Comparison of ENCODE assay signal across 19 cellular contexts in genomic region chr16:85041184-85041928, GRCh38. TPM values are rescaled to one million over a fixed set of nuclear protein-coding genes. Genes with fewer than 3 reads are reported as not detected.
A peak's percentile ranks its signal among the peaks of the same experiment; 100 is the strongest.
DNase-seq lines count a peak whose midpoint lies in the region; ATAC-seq, FAIRE-seq and TF ChIP-seq lines count a peak whose summit lies in the region.
"Had no signal": no experiment of that assay in that cellular context is flagged by ENCODE, and none has a peak within 500 bp of the region (broad histone marks: within the 10 kb centered on the region; RNA-seq: fewer than 3 reads in every experiment).

No MANE protein-coding gene starts in this region.

- no TSS peak for BruUV-seq in K562 (replicated peaks; lab: Mats Ljungman, UMichigan)

- DNase-seq in NCI-H1417 (lab: John Stamatoyannopoulos, UW), result peak in 2 of 3 experiments; percentile 27 to 69
- DNase-seq in NCI-H1417 treated with DMSO at 0.1 percent for 48 hours (lab: John Stamatoyannopoulos, UW), result no peak
- DNase-seq in NCI-H1092 treated with DMSO at 0.1 percent for 48 hours (lab: John Stamatoyannopoulos, UW), result peak; percentile 54
- no peak for DNase-seq in K562 (ENCODE audit: extremely low read depth in 1 of 4, low spot score in 3 of 4)
- DNase-seq in sigmoid colon, result no peak
- DNase-seq in iPS-NIHi7 (ENCODE audit: extremely low spot score), result no peak
- no peak for DNase-seq in mesendoderm
- DNase-seq in tibial artery, result no peak
- DNase-seq: activated CD4-positive, alpha-beta T cell treated with anti-CD3 and anti-CD28 coated beads for 48 hours; dermis blood vessel endothelial cell; mesenchymal stem cell; naive thymus-derived CD8-positive, alpha-beta T cell; NCI-H2107; stimulated activated CD4-positive, alpha-beta T cell treated with anti-CD3 and anti-CD28 coated beads, Interleukin-4, amount 100 ng/mL, for 24 hours had no signal

- TF ChIP-seq RAD21 in K562 (CRISPR knock-in tag; conservative IDR thresholded peaks at IDR 0.05 in 1 of 2, IDR thresholded peaks at IDR 0.05 in 1 of 2), result no peak

- no peak overlapping the region for H2AFZ ChIP-seq in K562 (ENCODE audit: low read depth, low read length)

- no peak overlapping the region for H3K18ac ChIP-seq in mesendoderm (ENCODE audit: low read length)

- peak overlapping the region in 1 of 2 experiments; percentile 41; a peak in 1 of 4 replicates for H3K9ac ChIP-seq in K562 (ENCODE audit: insufficient read depth in 1 of 2, low read depth in 2 of 2, low read length in 2 of 2)
- H3K9ac ChIP-seq in mesendoderm (ENCODE audit: low read length), result no peak overlapping the region

- TF ChIP-seq CTCF in K562 (IDR thresholded peaks at IDR 0.05 in 2 of 3, conservative IDR thresholded peaks at IDR 0.05 in 1 of 3; ENCODE audit: insufficient read depth in 2 of 3, low read depth in 1 of 3, low read length in 3 of 3), result no peak
- no peak for TF ChIP-seq CTCF in sigmoid colon (IDR thresholded peaks at IDR 0.05)
- no peak for TF ChIP-seq CTCF in tibial artery (IDR thresholded peaks at IDR 0.05)

- no peak overlapping the region for H4K8ac ChIP-seq in mesendoderm (ENCODE audit: low read depth, low read length)

- no peak overlapping the region for H3K4ac ChIP-seq in mesendoderm (ENCODE audit: low read depth, low read length)

- ATAC-seq in K562, result no peak
- ATAC-seq: A549; naive thymus-derived CD8-positive, alpha-beta T cell had no signal

- no peak for TF ChIP-seq POLR2A in K562 (conservative IDR thresholded peaks at IDR 0.05)
- no peak for TF ChIP-seq POLR2A in sigmoid colon (IDR thresholded peaks at IDR 0.05)

- H3K79me2 ChIP-seq in K562 (ENCODE audit: control insufficient read depth, insufficient read depth, low read length), result peaks cover 9% of the 10 kb centered on the region
- no peaks in the 10 kb centered on the region for H3K79me2 ChIP-seq in mesendoderm (ENCODE audit: control insufficient read depth, insufficient read depth, low read length)

- no peak overlapping the region for H3K56ac ChIP-seq in mesendoderm (ENCODE audit: low read length)

- FAIRE-seq in K562 (lab: Jason Lieb, UNC), result no peak
- FAIRE-seq: A549, bronchial epithelial cell, frontal cortex had no signal

- in situ Hi-C loops in K562 (cut with MboI), result no loop called here

- TF ChIP-seq EP300 in K562 (IDR thresholded peaks at IDR 0.05; ENCODE audit: low read length), result no peak
- TF ChIP-seq EP300 in sigmoid colon (IDR thresholded peaks at IDR 0.05), result no peak

- H3K23ac ChIP-seq in mesendoderm (ENCODE audit: low read length), result no peak overlapping the region

- H3K27me3 ChIP-seq in K562 (ENCODE audit: control insufficient read depth in 2 of 2, insufficient read depth in 2 of 2, low read length in 2 of 2), result no peaks in the 10 kb centered on the region
- no peaks in the 10 kb centered on the region for H3K27me3 ChIP-seq in sigmoid colon
- no peaks in the 10 kb centered on the region for H3K27me3 ChIP-seq in mesendoderm (ENCODE audit: insufficient read depth, low read length, poor library complexity)
- H3K27me3 ChIP-seq in tibial artery, result no peaks in the 10 kb centered on the region

- POLR2A ChIA-PET in K562 (lab: Yijun Ruan, JAX), result interaction anchor here (1.0 to 1.2 kb wide), 2 partner anchors 11 to 13 kb away, joined by 3 read pairs; no protein-coding TSS in a partner anchor

- H3K4me2 ChIP-seq in K562 (ENCODE audit: insufficient read depth, low read length), result no peak overlapping the region
- no peak overlapping the region for H3K4me2 ChIP-seq in mesendoderm (ENCODE audit: low read length)
- H3K4me2 ChIP-seq: A549 had no signal

- no peak overlapping the region for H2AK5ac ChIP-seq in mesendoderm (ENCODE audit: low read length)

- no peaks in the 10 kb centered on the region for H3K79me1 ChIP-seq in mesendoderm (ENCODE audit: low read length)

- CTCF ChIA-PET in K562 (lab: Yijun Ruan, JAX; ENCODE audit: low intra/inter-chr PET ratio), result no interaction called here

- H3K9me3 ChIP-seq in K562 (replicated peaks; ENCODE audit: control insufficient read depth, insufficient read depth, low read depth, low read length) (no peaks in the 10 kb centered on the region), sigmoid colon (no peaks in the 10 kb centered on the region), tibial artery (no peaks in the 10 kb centered on the region)
- H3K9me3 ChIP-seq: A549, HAP-1 had no signal

- H4K20me1 ChIP-seq in K562 (replicated peaks; ENCODE audit: control insufficient read depth, insufficient read depth, low read length), result no peaks in the 10 kb centered on the region

- 78% methylated on average over 24 of the region's 24 CpGs for WGBS in K562 (ENCODE audit: insufficient coverage, low coverage, missing lambda C conversion rate)
- WGBS in sigmoid colon, 2 donors, result 88 to 90% methylated on average over 24 of the region's 24 CpGs
- whole genome bisulfite sequencing in mesendoderm (ENCODE audit: extremely low coverage, insufficient coverage, low lambda C conversion rate), result no CpG with 5 or more reads among the region's 24 CpGs

- H3K27ac ChIP-seq in K562 (ENCODE audit: extremely low read depth, low read depth, low read length), result no peak overlapping the region
- peak overlapping the region in 3 of 4 donors; percentile 55 to 73 (median 65) for H3K27ac ChIP-seq in sigmoid colon
- H3K27ac ChIP-seq in mesendoderm (ENCODE audit: low read depth, low read length), result no peak overlapping the region
- H3K27ac ChIP-seq in tibial artery, result no peak overlapping the region
- H3K27ac ChIP-seq: A549, C4-2B had no signal

- H3K4me1 ChIP-seq in K562 (replicated peaks in 1 of 2; ENCODE audit: control insufficient read depth in 2 of 2, insufficient read depth in 2 of 2, low read length in 2 of 2), result peaks cover 21 to 34% of the 10 kb centered on the region in 2 experiments
- H3K4me1 ChIP-seq in sigmoid colon, result peaks cover 0 to 43% (median 22%) of the 10 kb centered on the region in 4 donors
- no peaks in the 10 kb centered on the region for H3K4me1 ChIP-seq in mesendoderm (ENCODE audit: control insufficient read depth, low read depth, low read length)
- H3K4me1 ChIP-seq in tibial artery, result no peaks in the 10 kb centered on the region

- no peak overlapping the region for H3K4me3 ChIP-seq in K562
- no peak overlapping the region for H3K4me3 ChIP-seq in sigmoid colon
- no peak overlapping the region for H3K4me3 ChIP-seq in mesendoderm (ENCODE audit: low read length)
- H3K4me3 ChIP-seq in tibial artery, result no peak overlapping the region
- H3K4me3 ChIP-seq: A549, HAP-1 had no signal

- intact Hi-C loops in K562 (cut with micrococcal nuclease) (no loop called here), sigmoid colon (cut with DNase I) (no loop called here), tibial artery (cut with DNase I; ENCODE audit: low total_unique reads) (no loop called here)

- H3K36me3 ChIP-seq in K562 (ENCODE audit: control insufficient read depth, insufficient read depth, low read length), result peaks cover 2% of the 10 kb centered on the region; the same call in 1 of the 3 replicates
- H3K36me3 ChIP-seq in sigmoid colon, result no peaks in the 10 kb centered on the region
- no peaks in the 10 kb centered on the region for H3K36me3 ChIP-seq in mesendoderm (ENCODE audit: control insufficient read depth, insufficient read depth, low read length)
- H3K36me3 ChIP-seq in tibial artery, result peaks cover 0 to 6% (median 0%) of the 10 kb centered on the region in 3 donors
- H3K36me3 ChIP-seq: HAP-1 had no signal

- peaks cover 4% of the 10 kb centered on the region for H3K9me1 ChIP-seq in K562 (ENCODE audit: control insufficient read depth, insufficient read depth, low read length)

- H2BK15ac ChIP-seq in mesendoderm (replicated peaks; ENCODE audit: low read depth), result no peak overlapping the region

- H4K5ac ChIP-seq in mesendoderm (ENCODE audit: low read length), result no peak overlapping the region

- H2BK5ac ChIP-seq in mesendoderm (ENCODE audit: low read length), result no peak overlapping the region

- no peak overlapping the region for H2BK120ac ChIP-seq in mesendoderm (ENCODE audit: low read depth, low read length)

RNA-seq across cellular contexts. Expression of gene KIAA0513, which starts 13.8 kb away (rescaled TPM):
- 51.3 and 93.2 TPM in 2 replicates for total RNA-seq in K562 (2011; cell fraction: chromatin; rRNA removed; ENCODE audit: low replicate concordance)
- total RNA-seq in K562 (2011; cell fraction: nucleolus; rRNA removed), result 39.2 and 39.4 TPM in 2 replicates
- total RNA-seq in K562 (2011; cell fraction: nucleoplasm; rRNA removed), result 29.0 and 33.3 TPM in 2 replicates
- total RNA-seq in K562 (2014; rRNA removed), result 11.0 and 11.2 TPM in 2 replicates
- total RNA-seq in K562 (2014; rRNA removed; fragmentation: Illumina TruSeq; extraction: Trizol), result 6.1 and 10.3 TPM in 2 replicates
- total RNA-seq in K562 (2015; rRNA removed; fragmentation: Illumina TruSeq; extraction: Trizol), result 9.3 and 9.7 TPM in 2 replicates
- total RNA-seq in K562 (2021), result 13.7 and 14.7 TPM in 2 replicates
- 6.9 and 8.6 TPM in 2 replicates for polyA plus RNA-seq in K562 (2011; rRNA removed)
- 4.0 and 9.6 TPM in 2 replicates for polyA plus RNA-seq in K562 (2011; cell fraction: cytosol; rRNA removed)
- polyA plus RNA-seq in K562 (2011; cell fraction: nucleus; rRNA removed), result 6.8 and 12.9 TPM in 2 replicates
- 10.5 and 13.3 TPM in 2 replicates for polyA plus RNA-seq in K562 (2012)
- polyA plus RNA-seq in K562 (2014; fragmentation: Illumina TruSeq; extraction: Trizol), result 10.1 and 12.6 TPM in 2 replicates
- polyA plus RNA-seq in K562 (2014; fragmentation: Nextera tagmentation; extraction: Ambion mirVana), result under 1 TPM; 0.18 to 0.36 TPM
- 9.8 and 10.2 TPM in 2 replicates for polyA plus RNA-seq in K562 (2014; rRNA removed)
- polyA minus RNA-seq in K562 (2011; rRNA and poly(A)+ RNA removed), result 7.7 and 17.3 TPM in 2 replicates
- polyA minus RNA-seq in K562 (2011; cell fraction: cytosol; rRNA and poly(A)+ RNA removed), result 5.1 and 6.4 TPM in 2 replicates
- polyA minus RNA-seq in K562 (2011; cell fraction: nucleus; rRNA and poly(A)+ RNA removed), result 9.6 and 11.7 TPM in 2 replicates
- total RNA-seq in sigmoid colon, result 10 to 100 TPM; 18.6 to 40.2 (median 26.4) TPM
- polyA plus RNA-seq in sigmoid colon, result 10 to 100 TPM in 2 of 3 donors, 1 to 10 TPM in 1; 8.4 to 14.8 (median 10.6) TPM
- polyA plus RNA-seq in mesendoderm (2013, experiment 1 of 2), result 1.8 TPM
- 2.2 TPM for polyA plus RNA-seq in mesendoderm (2013, experiment 2 of 2)

RNA-seq across cellular contexts. Expression of gene ZDHHC7, which starts 30.0 kb away (rescaled TPM):
- 116 and 182 TPM in 2 replicates for total RNA-seq in K562 (2011; cell fraction: chromatin; rRNA removed; ENCODE audit: low replicate concordance)
- total RNA-seq in K562 (2011; cell fraction: nucleolus; rRNA removed), result 70.2 and 72.6 TPM in 2 replicates
- 82.7 and 89.1 TPM in 2 replicates for total RNA-seq in K562 (2011; cell fraction: nucleoplasm; rRNA removed)
- total RNA-seq in K562 (2014; rRNA removed) (37.4 and 42.5 TPM in 2 replicates), K562 (2014; rRNA removed; fragmentation: Illumina TruSeq; extraction: Trizol) (37.2 and 38.1 TPM in 2 replicates), K562 (2015; rRNA removed; fragmentation: Illumina TruSeq; extraction: Trizol) (44.5 and 44.6 TPM in 2 replicates), K562 (2021) (45.7 and 47.0 TPM in 2 replicates), sigmoid colon (10 to 100 TPM; 56.2 to 69.5 (median 63.7) TPM)
- polyA plus RNA-seq in K562 (2011; rRNA removed) (36.5 and 42.5 TPM in 2 replicates), K562 (2014; fragmentation: Illumina TruSeq; extraction: Trizol) (48.2 and 49.7 TPM in 2 replicates), K562 (2014; fragmentation: Nextera tagmentation; extraction: Ambion mirVana) (1 to 10 TPM; 1.7 to 1.8 TPM), K562 (2014; rRNA removed) (31.3 and 39.8 TPM in 2 replicates), sigmoid colon (10 to 100 TPM; 20.8 to 40.1 (median 22.2) TPM)
- 43.9 and 59.7 TPM in 2 replicates for polyA plus RNA-seq in K562 (2011; cell fraction: cytosol; rRNA removed)
- 78.8 and 96.8 TPM in 2 replicates for polyA plus RNA-seq in K562 (2011; cell fraction: nucleus; rRNA removed)
- 37.6 and 39.5 TPM in 2 replicates for polyA plus RNA-seq in K562 (2012)
- polyA minus RNA-seq in K562 (2011; rRNA and poly(A)+ RNA removed), result 22.4 and 22.5 TPM in 2 replicates
- polyA minus RNA-seq in K562 (2011; cell fraction: cytosol; rRNA and poly(A)+ RNA removed), result 14.8 and 19.9 TPM in 2 replicates
- 17.2 and 23.5 TPM in 2 replicates for polyA minus RNA-seq in K562 (2011; cell fraction: nucleus; rRNA and poly(A)+ RNA removed)
- polyA plus RNA-seq in mesendoderm (2013, experiment 1 of 2), result 28.5 TPM
- 27.8 TPM for polyA plus RNA-seq in mesendoderm (2013, experiment 2 of 2)

Comparison
In these comparisons a context has a peak if more than half of its experiments do, and no peak if none do; other contexts are left out.
1. DNase-seq: peak in NCI-H1417 (2 of 3) and NCI-H1092 treated with DMSO at 0.1 percent for 48 hours (single experiment); none in NCI-H1417 treated with DMSO at 0.1 percent for 48 hours (single experiment), K562 (0 of 4), sigmoid colon (single experiment), iPS-NIHi7 (single experiment), mesendoderm (single experiment) and tibial artery (0 of 2).
2. H3K27ac ChIP-seq: peak in sigmoid colon (3 of 4); none in K562 (single experiment), mesendoderm (single experiment) and tibial artery (0 of 2).